Comparison of ENCODE assay signal across 19 cellular contexts in the genomic region with DNA sequence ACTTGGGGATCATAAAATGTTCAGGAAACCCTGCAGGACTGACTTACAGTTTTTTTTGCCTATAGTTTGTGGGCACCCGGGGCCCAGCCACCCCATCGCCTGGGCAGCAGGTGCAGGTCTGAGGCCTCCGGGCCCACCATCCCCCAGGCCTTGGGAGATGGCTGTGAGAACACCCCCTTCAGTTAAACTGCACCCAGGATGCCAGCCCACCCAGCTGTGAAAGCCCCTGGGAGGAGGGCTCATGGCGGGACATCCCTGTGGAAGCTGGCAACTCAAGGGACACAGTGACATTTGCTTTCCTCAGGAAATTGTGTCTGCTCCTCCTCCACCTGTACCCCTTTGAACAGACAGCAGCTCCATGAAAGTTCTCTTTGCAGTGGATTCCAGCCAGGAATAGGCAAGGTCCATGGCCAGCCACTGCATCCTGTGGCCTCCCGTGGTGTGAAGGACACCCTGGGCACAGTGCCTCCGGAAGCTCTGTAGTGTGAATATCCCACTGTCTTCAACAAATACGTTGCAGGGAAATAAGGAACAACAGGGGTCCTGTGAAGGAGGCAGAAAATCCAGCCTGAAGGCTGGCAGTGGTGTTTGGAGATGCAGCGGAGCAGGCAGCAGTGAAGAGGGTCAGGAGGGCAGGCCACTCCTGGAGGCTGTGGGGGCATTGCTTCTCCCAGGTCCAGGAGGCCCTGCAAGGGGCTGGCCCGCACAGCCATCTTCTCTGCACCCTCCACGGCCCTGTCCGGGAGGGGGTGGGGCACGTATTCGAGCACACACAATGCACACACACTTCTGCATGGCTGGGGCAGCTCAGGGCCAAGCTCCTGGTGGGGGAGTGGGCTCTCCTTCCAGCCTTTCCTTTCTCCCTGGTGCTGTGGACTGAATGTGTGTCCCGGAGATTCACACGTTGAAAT. TPM values are rescaled to one million over a fixed set of nuclear protein-coding genes. Genes with fewer than 3 reads are reported as not detected.
DNase-seq lines count a peak whose midpoint lies in the region; ATAC-seq and TF ChIP-seq lines count a peak whose summit lies in the region.
"Had no signal": no experiment of that assay in that cellular context is flagged by ENCODE, and none has a peak within 500 bp of the region (broad histone marks: within the 10 kb centered on the region; RNA-seq: fewer than 3 reads in every experiment).

No MANE protein-coding gene starts in this region.

- H3K4me1 Mint-ChIP-seq in activated naive CD4-positive, alpha-beta T cell treated with anti-CD3 and anti-CD28 coated beads, Interleukin-2, amount 50 U/mL, for 24 hours: no peaks in the 10 kb centered on the region
- H3K4me1 Mint-ChIP-seq: activated CD4-positive, alpha-beta T cell treated with anti-CD3 and anti-CD28 coated beads, Interleukin-2, amount 10 ng/mL, durations not matched to agents 7 days and 5 days; IgD-negative memory B cell had no signal

- H3K27me3 ChIP-seq in mesenchymal stem cell (ENCODE audit: control insufficient read depth in 1 of 2, insufficient read depth in 1 of 2, low read length in 2 of 2) (peaks cover 20 to 28% of the 10 kb centered on the region in 2 experiments), skeletal muscle tissue (ENCODE audit: control insufficient read depth in 3 of 3, insufficient read depth in 3 of 3, low read length in 3 of 3) (no peaks in the 10 kb centered on the region), mammary epithelial cell (ENCODE audit: insufficient read depth, low read length) (no peaks in the 10 kb centered on the region)

- H3K9ac ChIP-seq in mesenchymal stem cell (ENCODE audit: low read length): no peak overlapping the region
- H3K9ac ChIP-seq in skeletal muscle tissue (ENCODE audit: low read depth in 1 of 3, low read length in 3 of 3): peak overlapping the region; percentile 20 to 100 (median 70)
- H3K9ac ChIP-seq in mammary epithelial cell (ENCODE audit: insufficient read depth, low read length): no peak overlapping the region

- in situ Hi-C loops in SK-MEL-5 (cut with HindIII; ENCODE audit: low pct_unique_long_range_greater_than_20kb, low sequenced_read_pairs) (no loop called here), mammary epithelial cell (cut with MboI; ENCODE audit: low sequenced_read_pairs in 2 of 2) (no loop called here)

- no peaks in the 10 kb centered on the region for H3K36me3 ChIP-seq in mesenchymal stem cell (ENCODE audit: control insufficient read depth in 1 of 2, insufficient read depth in 2 of 2, low read depth in 1 of 2, low read length in 2 of 2)
- H3K36me3 ChIP-seq in skeletal muscle tissue (ENCODE audit: control insufficient read depth in 3 of 3, insufficient read depth in 3 of 3, low read length in 3 of 3): peaks cover 0 to 19% (median 0%) of the 10 kb centered on the region in 3 donors
- no peaks in the 10 kb centered on the region for H3K36me3 ChIP-seq in mammary epithelial cell (ENCODE audit: insufficient read depth, low read length)

- H3K18ac ChIP-seq in mesenchymal stem cell (ENCODE audit: low read depth in 1 of 2, low read length in 2 of 2): no peak overlapping the region

- no peak overlapping the region for H2BK120ac ChIP-seq in mesenchymal stem cell (ENCODE audit: low read depth, low read length)

- H4K8ac ChIP-seq in mesenchymal stem cell (ENCODE audit: low read length): peak overlapping the region; percentile 16

- H2BK5ac ChIP-seq in mesenchymal stem cell (ENCODE audit: low read depth, low read length, poor library complexity, severe bottlenecking): no peak overlapping the region

- TF ChIP-seq CTCF in mammary epithelial cell (conservative IDR thresholded peaks at IDR 0.05 in 1 of 2, IDR thresholded peaks at IDR 0.05 in 1 of 2; ENCODE audit: extremely low read depth in 1 of 2, insufficient read depth in 1 of 2, low read depth in 1 of 2, low read length in 2 of 2): no peak

- DNase-seq in activated naive CD4-positive, alpha-beta T cell treated with Interleukin-2 at 50 U/mL for 16 hours: no peak
- DNase-seq in SK-MEL-5 (ENCODE audit: low read depth, low spot score) (peak; percentile 14), mesenchymal stem cell (no peak), cerebellar cortex (ENCODE audit: low spot score) (no peak), mammary epithelial cell (no peak)
- DNase-seq: activated CD4-positive, alpha-beta T cell treated with anti-CD3 and anti-CD28 coated beads, Interleukin-2, amount 10 ng/mL, durations not matched to agents 7 days and 5 days; activated T-cell treated with anti-CD3 and anti-CD28 coated beads, Interleukin-2, amount 50 U/mL, for 4 hours; effector memory CD4-positive, alpha-beta T cell; EL; midbrain; NCI-H748 treated with DMSO at 0.1 percent for 48 hours; nucleus accumbens; SW 1271 had no signal

- H3K4me2 ChIP-seq in mesenchymal stem cell (ENCODE audit: low read length, poor library complexity, severe bottlenecking): no peak overlapping the region
- H3K4me2 ChIP-seq in mammary epithelial cell (ENCODE audit: insufficient read depth, low read depth, low read length): no peak overlapping the region

- no TSS peak for BruUV-seq in mammary epithelial cell (replicated peaks; lab: Mats Ljungman, UMichigan)

- H3K9me3 Mint-ChIP-seq in activated naive CD4-positive, alpha-beta T cell treated with anti-CD3 and anti-CD28 coated beads, Interleukin-2, amount 50 U/mL, for 24 hours: no peaks in the 10 kb centered on the region
- H3K9me3 Mint-ChIP-seq: activated CD4-positive, alpha-beta T cell treated with anti-CD3 and anti-CD28 coated beads, Interleukin-2, amount 10 ng/mL, durations not matched to agents 7 days and 5 days; activated T-cell treated with anti-CD3 and anti-CD28 coated beads, Interleukin-2, amount 50 U/mL, for 4 hours; CD8-positive, alpha-beta T cell; IgD-negative memory B cell had no signal

- intact Hi-C loops in mammary epithelial cell (cut with micrococcal nuclease): no loop called here

- H3K4ac ChIP-seq in mesenchymal stem cell (ENCODE audit: low read depth in 1 of 2, low read length in 2 of 2): no peak overlapping the region

- no peak overlapping the region for H2AK5ac ChIP-seq in mesenchymal stem cell (ENCODE audit: low read length, severe bottlenecking)

- H3K9me3 ChIP-seq in mesenchymal stem cell (ENCODE audit: control insufficient read depth, low read length) (peaks cover 9% of the 10 kb centered on the region), skeletal muscle tissue (ENCODE audit: control insufficient read depth in 3 of 3, low read length in 3 of 3) (no peaks in the 10 kb centered on the region), mammary epithelial cell (replicated peaks; ENCODE audit: insufficient read depth, low read length) (no peaks in the 10 kb centered on the region)

- no peaks in the 10 kb centered on the region for H3K79me2 ChIP-seq in mammary epithelial cell (ENCODE audit: insufficient read depth, low read length)

- H3K27ac ChIP-seq in mesenchymal stem cell (ENCODE audit: low read length, poor library complexity, severe bottlenecking): no peak overlapping the region
- H3K27ac ChIP-seq in skeletal muscle tissue (ENCODE audit: low read depth, low read length): peak overlapping the region; percentile 100
- H3K27ac ChIP-seq in mammary epithelial cell (ENCODE audit: insufficient read depth, low read depth, low read length): no peak overlapping the region
- H3K27ac ChIP-seq: skin epidermis had no signal

- peak overlapping the region; percentile 15 for H4K91ac ChIP-seq in mesenchymal stem cell (ENCODE audit: low read length)

- H3K79me1 ChIP-seq in mesenchymal stem cell (replicated peaks; ENCODE audit: low read length, poor library complexity, severe bottlenecking): no peaks in the 10 kb centered on the region

- H3K4me1 ChIP-seq in mesenchymal stem cell (ENCODE audit: control insufficient read depth, insufficient read depth, low read depth, low read length) (peaks cover 8% of the 10 kb centered on the region), skeletal muscle tissue (ENCODE audit: control insufficient read depth in 3 of 3, insufficient read depth in 3 of 3, low read length in 3 of 3) (peaks cover 33 to 46% (median 34%) of the 10 kb centered on the region in 3 donors), mammary epithelial cell (ENCODE audit: insufficient read depth, low read length) (no peaks in the 10 kb centered on the region)

- no peak overlapping the region for H3K14ac ChIP-seq in mesenchymal stem cell (ENCODE audit: low read length in 2 of 2)

- CTCF ChIA-PET in mammary epithelial cell (lab: Charles Lee; ENCODE audit: low non-redundant PET): no interaction called here

- H3K27me3 Mint-ChIP-seq in activated naive CD4-positive, alpha-beta T cell treated with anti-CD3 and anti-CD28 coated beads, Interleukin-2, amount 50 U/mL, for 24 hours: peaks cover 10% of the 10 kb centered on the region
- H3K27me3 Mint-ChIP-seq: IgD-negative memory B cell had no signal

- H3K27ac Mint-ChIP-seq in activated naive CD4-positive, alpha-beta T cell treated with anti-CD3 and anti-CD28 coated beads, Interleukin-2, amount 50 U/mL, for 24 hours: peak overlapping the region; percentile 72
- H3K27ac Mint-ChIP-seq: activated CD4-positive, alpha-beta T cell treated with anti-CD3 and anti-CD28 coated beads, Interleukin-2, amount 10 ng/mL, durations not matched to agents 7 days and 5 days; CD8-positive, alpha-beta T cell; IgD-negative memory B cell had no signal

- no peak for ATAC-seq in GM18873 (IDR thresholded peaks at IDR 0.05; ENCODE audit: low FRiP score, unreplicated experiment)
- ATAC-seq: activated T-cell treated with anti-CD3 and anti-CD28 coated beads, Interleukin-2, amount 50 U/mL, for 4 hours; CD8-positive, alpha-beta T cell had no signal

- H2BK12ac ChIP-seq in mesenchymal stem cell (ENCODE audit: low read length in 2 of 2): no peak overlapping the region

- WGBS in mesenchymal stem cell: 75% methylated on average over 14 of the region's 15 CpGs
- WGBS in mammary epithelial cell (ENCODE audit: low coverage, missing lambda C conversion rate): 60% methylated on average over 11 of the region's 15 CpGs

- H4K20me1 ChIP-seq in mammary epithelial cell (ENCODE audit: insufficient read depth, low read length): no peaks in the 10 kb centered on the region

- H2BK15ac ChIP-seq in mesenchymal stem cell (ENCODE audit: low read depth, poor library complexity, severe bottlenecking): no peak overlapping the region

- dilution Hi-C loops in mammary epithelial cell (cut with HindIII; ENCODE audit: low sequenced_read_pairs): no loop called here

- H3K4me3 ChIP-seq in mesenchymal stem cell (ENCODE audit: insufficient read depth in 1 of 2, low read depth in 1 of 2, low read length in 2 of 2) (peak overlapping the region in 1 of 2 experiments; percentile 4), skeletal muscle tissue (ENCODE audit: low read length in 3 of 3) (no peak overlapping the region), mammary epithelial cell (replicated peaks in 1 of 3; ENCODE audit: insufficient read depth in 1 of 3, low read depth in 2 of 3, low read length in 3 of 3) (no peak overlapping the region)
- H3K4me3 ChIP-seq: skin epidermis had no signal

- H2AFZ ChIP-seq in mesenchymal stem cell (ENCODE audit: low read depth, low read length) (no peak overlapping the region), mammary epithelial cell (ENCODE audit: low read depth, low read length) (no peak overlapping the region)

- H3K23ac ChIP-seq in mesenchymal stem cell (ENCODE audit: low read length in 2 of 2): no peak overlapping the region

- no peak overlapping the region for H3K4me3 Mint-ChIP-seq in activated naive CD4-positive, alpha-beta T cell treated with anti-CD3 and anti-CD28 coated beads, Interleukin-2, amount 50 U/mL, for 24 hours
- H3K4me3 Mint-ChIP-seq: activated CD4-positive, alpha-beta T cell treated with anti-CD3 and anti-CD28 coated beads, Interleukin-2, amount 10 ng/mL, durations not matched to agents 7 days and 5 days; activated T-cell treated with anti-CD3 and anti-CD28 coated beads, Interleukin-2, amount 50 U/mL, for 4 hours; CD8-positive, alpha-beta T cell had no signal

- H3K36me3 Mint-ChIP-seq in activated naive CD4-positive, alpha-beta T cell treated with anti-CD3 and anti-CD28 coated beads, Interleukin-2, amount 50 U/mL, for 24 hours: peaks cover 3% of the 10 kb centered on the region
- H3K36me3 Mint-ChIP-seq: CD8-positive, alpha-beta T cell had no signal

RNA-seq across cellular contexts. Expression of a gene that starts 2.1 kb away (rescaled TPM):
- 0.98 and 1.7 TPM in 2 replicates for total RNA-seq in SK-MEL-5 (2014; rRNA removed; shearing (Covaris generic))
- 1.7 and 2.1 TPM in 2 replicates for polyA plus RNA-seq in SK-MEL-5 (2015; cell fraction: cytosol; rRNA removed)
- 6.2 and 8.4 TPM in 2 replicates for polyA plus RNA-seq in SK-MEL-5 (2015; cell fraction: nucleus; rRNA removed)
- 4.5 TPM for polyA plus RNA-seq in mesenchymal stem cell (2013, experiment 1 of 2)
- 4.9 TPM for polyA plus RNA-seq in mesenchymal stem cell (2013, experiment 2 of 2)
- total RNA-seq in skeletal muscle tissue (460 TPM), mammary epithelial cell (10 to 100 TPM; 19.6 to 40.5 TPM)
- polyA plus RNA-seq in mammary epithelial cell: 2.0 TPM
- polyA minus RNA-seq in mammary epithelial cell: 7.8 TPM

RNA-seq across cellular contexts. Expression of a gene that starts 40.2 kb away (rescaled TPM):
- total RNA-seq in SK-MEL-5 (2014; rRNA removed; shearing (Covaris generic)): 4.8 and 8.0 TPM in 2 replicates
- 8.9 and 10.2 TPM in 2 replicates for polyA plus RNA-seq in SK-MEL-5 (2015; cell fraction: cytosol; rRNA removed)
- 4.1 and 6.2 TPM in 2 replicates for polyA plus RNA-seq in SK-MEL-5 (2015; cell fraction: nucleus; rRNA removed)
- 1.2 TPM for polyA plus RNA-seq in mesenchymal stem cell (2013, experiment 1 of 2)
- polyA plus RNA-seq in mesenchymal stem cell (2013, experiment 2 of 2): 1.7 TPM
- 3.1 TPM for total RNA-seq in skeletal muscle tissue
- total RNA-seq in mammary epithelial cell: 1 to 10 TPM; 7.0 to 8.0 TPM
- 2.6 TPM for polyA plus RNA-seq in mammary epithelial cell
- polyA minus RNA-seq in mammary epithelial cell: 3.0 TPM

RNA-seq across cellular contexts. Expression of a gene that starts 56.1 kb away (rescaled TPM):
- total RNA-seq in SK-MEL-5 (2014; rRNA removed; shearing (Covaris generic)): 0.16 TPM in 1 of 2 replicates, not detected in the other
- polyA plus RNA-seq in SK-MEL-5 (2015; cell fraction: cytosol; rRNA removed): 0.12 TPM in 1 of 2 replicates, not detected in the other
- 0.24 TPM in 1 of 2 replicates, not detected in the other for polyA plus RNA-seq in SK-MEL-5 (2015; cell fraction: nucleus; rRNA removed)
- 0.33 TPM for polyA plus RNA-seq in mesenchymal stem cell (2013, experiment 1 of 2)
- polyA plus RNA-seq in mesenchymal stem cell (2013, experiment 2 of 2): 0.37 TPM
- total RNA-seq in skeletal muscle tissue (1.6 TPM), mammary epithelial cell (under 1 TPM; 0.33 to 0.47 TPM)
- polyA plus RNA-seq in mammary epithelial cell: 0.14 TPM
- not detected for polyA minus RNA-seq in mammary epithelial cell
- polyA plus RNA-seq: IgD-negative memory B cell had no signal

Comparison
In these comparisons a context has a peak if more than half of its experiments do, and no peak if none do; other contexts are left out.
1. H3K9ac ChIP-seq: peak in skeletal muscle tissue (3 of 3); none in mesenchymal stem cell (single experiment) and mammary epithelial cell (single experiment).
2. RNA of a gene that starts 2.1 kb away (total RNA-seq): 460 TPM in skeletal muscle tissue (single experiment); 19.6 to 40.5 TPM in mammary epithelial cell and 0.98 to 1.7 TPM in SK-MEL-5; every median in the first group is over 10 times any median in the second.